24 cellular contexts compared by ENCODE assay signal in genomic region chr9:34291019-34291418, GRCh38.
"Had no signal": no experiment of that assay in that cellular context is flagged by ENCODE, and none has a peak within 500 bp of the region (broad histone marks: within the 10 kb centered on the region; RNA-seq: fewer than 3 reads in every experiment).

No MANE protein-coding gene starts in this region.

- H3K27me3 ChIP-seq: breast epithelium, foreskin keratinocyte, pancreas, right atrium auricular region, transverse colon had no signal

- H3K27ac ChIP-seq: breast epithelium, foreskin keratinocyte, pancreas, right atrium auricular region, transverse colon had no signal

- H3K9me3 ChIP-seq: breast epithelium, pancreas, right atrium auricular region, transverse colon had no signal

- H3K4me1 ChIP-seq: breast epithelium, pancreas, right atrium auricular region, transverse colon had no signal

- H3K36me3 ChIP-seq: breast epithelium, pancreas, right atrium auricular region, transverse colon had no signal

- H3K4me3 ChIP-seq: breast epithelium, pancreas, right atrium auricular region, transverse colon had no signal

- ATAC-seq: activated CD8-positive, alpha-beta memory T cell treated with anti-CD3 and anti-CD28 coated beads, Interleukin-2, amount 10 ng/mL, durations not matched to agents 7 days and 5 days; activated CD8-positive, alpha-beta T cell treated with anti-CD3 and anti-CD28 coated beads, Interleukin-2, amount 10 ng/mL, durations not matched to agents 7 days and 5 days; activated naive CD4-positive, alpha-beta T cell treated with anti-CD3 and anti-CD28 coated beads, Interleukin-2, amount 50 U/mL, for 72 hours; esophagus mucosa; foreskin keratinocyte; left lobe of liver had no signal

- DNase-seq: activated B cell treated with CpG ODN at 0.5 μM for 24 hours; activated CD4-positive, alpha-beta T cell treated with anti-CD3 and anti-CD28 coated beads, Interleukin-2, amount 50 U/mL, for 1 hour; activated CD8-positive, alpha-beta memory T cell treated with anti-CD3 and anti-CD28 coated beads, Interleukin-2, amount 10 ng/mL, durations not matched to agents 7 days and 5 days; activated CD8-positive, alpha-beta T cell treated with anti-CD3 and anti-CD28 coated beads, Interleukin-2, amount 10 ng/mL, durations not matched to agents 7 days and 5 days; activated naive CD4-positive, alpha-beta T cell; activated T-cell treated with anti-CD3 and anti-CD28 coated beads, Interleukin-2, amount 50 U/mL, for 48 hours; central memory CD4-positive, alpha-beta T cell; foreskin keratinocyte; kidney glomerular epithelial cell; mammary epithelial cell; naive B cell; nucleus accumbens; pancreas; stimulated activated CD4-positive, alpha-beta T cell treated with anti-CD3 and anti-CD28 coated beads, Interleukin-15, amount 100 ng/mL, for 24 hours; stimulated activated CD4-positive, alpha-beta T cell treated with anti-CD3 and anti-CD28 coated beads, Interleukin-2, amount 100 ng/mL, for 24 hours; stimulated activated naive CD4-positive, alpha-beta T cell; T-helper 9 cell; transverse colon had no signal

- FAIRE-seq: pancreas, urothelium cell line had no signal
